ENCODE assay signal across 2 cellular contexts in genomic region chr3:23859012-23859743, GRCh38.
TF ChIP-seq lines count a peak whose summit lies in the region.

No MANE protein-coding gene starts in this region.

TF ChIP-seq in IMR-90, 13 proteins besides CTCF, POLR2A, EP300 and RAD21 (continued from another document):
- TF ChIP-seq CEBPB (IDR thresholded peaks at IDR 0.05; ENCODE audit: low read depth, low read length) (no peak), CHD1 (IDR thresholded peaks at IDR 0.05; ENCODE audit: low read depth, low read length) (no peak), RCOR1 (IDR thresholded peaks at IDR 0.05; ENCODE audit: insufficient replicate concordance, low read length) (no peak), RFX5 (IDR thresholded peaks at IDR 0.05; ENCODE audit: low read depth, low read length) (no peak), BHLHE40 (IDR thresholded peaks at IDR 0.05; ENCODE audit: low read depth, low read length) (no peak), MAZ (IDR thresholded peaks at IDR 0.05; ENCODE audit: borderline replicate concordance, low read depth, low read length) (no peak), MAFK (IDR thresholded peaks at IDR 0.05; ENCODE audit: low read depth, low read length) (no peak), FOS (IDR thresholded peaks at IDR 0.05; ENCODE audit: low read depth, low read length) (no peak)
- TF ChIP-seq, protein P1, sequence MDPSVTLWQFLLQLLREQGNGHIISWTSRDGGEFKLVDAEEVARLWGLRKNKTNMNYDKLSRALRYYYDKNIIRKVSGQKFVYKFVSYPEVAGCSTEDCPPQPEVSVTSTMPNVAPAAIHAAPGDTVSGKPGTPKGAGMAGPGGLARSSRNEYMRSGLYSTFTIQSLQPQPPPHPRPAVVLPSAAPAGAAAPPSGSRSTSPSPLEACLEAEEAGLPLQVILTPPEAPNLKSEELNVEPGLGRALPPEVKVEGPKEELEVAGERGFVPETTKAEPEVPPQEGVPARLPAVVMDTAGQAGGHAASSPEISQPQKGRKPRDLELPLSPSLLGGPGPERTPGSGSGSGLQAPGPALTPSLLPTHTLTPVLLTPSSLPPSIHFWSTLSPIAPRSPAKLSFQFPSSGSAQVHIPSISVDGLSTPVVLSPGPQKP (IDR thresholded peaks at IDR 0.05; ENCODE audit: borderline replicate concordance, low read depth, low read length) = no peak

TF ChIP-seq in HEK293T, 16 proteins besides CTCF, POLR2A, EP300 and RAD21 (continued from another document):
- TF ChIP-seq ARNT (IDR thresholded peaks at IDR 0.05) (no peak), L3MBTL2 (conservative IDR thresholded peaks at IDR 0.05) (no peak), SUZ12 (IDR thresholded peaks at IDR 0.05) (no peak), ZNF384 (IDR thresholded peaks at IDR 0.05) (no peak), SP1 (IDR thresholded peaks at IDR 0.05) (no peak), TARDBP (IDR thresholded peaks at IDR 0.05) (no peak), HDGF (IDR thresholded peaks at IDR 0.05; ENCODE audit: borderline replicate concordance) (no peak), CTBP1 (IDR thresholded peaks at IDR 0.05; ENCODE audit: borderline replicate concordance) (no peak), BHLHE40 (IDR thresholded peaks at IDR 0.05; ENCODE audit: borderline replicate concordance) (no peak), NFRKB (IDR thresholded peaks at IDR 0.05) (no peak), FOXM1 (IDR thresholded peaks at IDR 0.05; ENCODE audit: borderline replicate concordance) (no peak)
